In genomic region chr16:49833796-49834195, GRCh38 we compare ENCODE assay signal across 12 cellular contexts. TPM values are rescaled to one million over a fixed set of nuclear protein-coding genes. Genes with fewer than 3 reads are reported as not detected.
DNase-seq lines count a peak whose midpoint lies in the region; ATAC-seq, FAIRE-seq and TF ChIP-seq lines count a peak whose summit lies in the region.
"Had no signal": no experiment of that assay in that cellular context is flagged by ENCODE, and none has a peak within 500 bp of the region (broad histone marks: within the 10 kb centered on the region; RNA-seq: fewer than 3 reads in every experiment).

No MANE protein-coding gene starts in this region.

- H3K4me1 ChIP-seq in HUES6 (ENCODE audit: control insufficient read depth, insufficient read depth, low read length), result peaks cover 68% of the 10 kb centered on the region
- peaks cover 32% of the 10 kb centered on the region for H3K4me1 ChIP-seq in mesenchymal stem cell (ENCODE audit: control insufficient read depth, insufficient read depth, low read depth, low read length)
- peaks cover 66% of the 10 kb centered on the region for H3K4me1 ChIP-seq in stomach smooth muscle (ENCODE audit: control insufficient read depth, insufficient read depth, low read length)
- H3K4me1 ChIP-seq in small intestine (ENCODE audit: control insufficient read depth in 2 of 2, insufficient read depth in 1 of 2, low read depth in 1 of 2, low read length in 1 of 2), result no peaks in the 10 kb centered on the region

- H3K9ac ChIP-seq in HUES6 (ENCODE audit: low read length), result peak overlapping the region; percentile 33
- peak overlapping the region; percentile 15 for H3K9ac ChIP-seq in mesenchymal stem cell (ENCODE audit: low read length)
- peak overlapping the region; percentile 38 to 58 for H3K9ac ChIP-seq in stomach smooth muscle (ENCODE audit: low read length in 2 of 2)

- H3K4ac ChIP-seq in mesenchymal stem cell (ENCODE audit: low read depth in 1 of 2, low read length in 2 of 2), result no peak overlapping the region

- no peak overlapping the region for H2AFZ ChIP-seq in mesenchymal stem cell (ENCODE audit: low read depth, low read length)

- intact Hi-C loops in dorsolateral prefrontal cortex (cut with DNase I), result no loop called here

- H3K79me1 ChIP-seq in mesenchymal stem cell (replicated peaks; ENCODE audit: low read length, poor library complexity, severe bottlenecking), result peaks cover 21% of the 10 kb centered on the region

- H3K4me3 ChIP-seq in HUES6 (ENCODE audit: low read depth, low read length) (no peak overlapping the region), dorsolateral prefrontal cortex (no peak overlapping the region), mesenchymal stem cell (ENCODE audit: insufficient read depth in 1 of 2, low read depth in 1 of 2, low read length in 2 of 2) (no peak overlapping the region), stomach smooth muscle (ENCODE audit: low read length in 2 of 2) (peak overlapping the region in 1 of 2 donors; percentile 44), small intestine (ENCODE audit: low read depth in 1 of 2, low read length in 2 of 2) (no peak overlapping the region)
- H3K4me3 ChIP-seq: K562 had no signal

- H2BK5ac ChIP-seq in mesenchymal stem cell (ENCODE audit: low read depth, low read length, poor library complexity, severe bottlenecking), result no peak overlapping the region

- no peak overlapping the region for H2BK15ac ChIP-seq in mesenchymal stem cell (ENCODE audit: low read depth, poor library complexity, severe bottlenecking)

- TF ChIP-seq CTCF in dorsolateral prefrontal cortex (IDR thresholded peaks at IDR 0.05 in 54 of 56, conservative IDR thresholded peaks at IDR 0.05 in 2 of 56; ENCODE audit: low read depth in 1 of 56, partially characterized antibody in 56 of 56), result no peak

- H3K14ac ChIP-seq in mesenchymal stem cell (ENCODE audit: low read length in 2 of 2), result no peak overlapping the region

- peak overlapping the region in 1 of 2 experiments; percentile 48 for H3K18ac ChIP-seq in mesenchymal stem cell (ENCODE audit: low read depth in 1 of 2, low read length in 2 of 2)

- no peak for ATAC-seq in HG02759 (IDR thresholded peaks at IDR 0.05; ENCODE audit: unreplicated experiment)
- no peak for ATAC-seq in GM21786 (IDR thresholded peaks at IDR 0.05; ENCODE audit: unreplicated experiment)
- ATAC-seq: K562 had no signal

- H3K4me2 ChIP-seq in mesenchymal stem cell (ENCODE audit: low read length, poor library complexity, severe bottlenecking), result no peak overlapping the region

- no peak overlapping the region for H3K23ac ChIP-seq in mesenchymal stem cell (ENCODE audit: low read length in 2 of 2)

- H3K27me3 ChIP-seq in HUES6 (ENCODE audit: control insufficient read depth, insufficient read depth, low read length), result no peaks in the 10 kb centered on the region
- H3K27me3 ChIP-seq in dorsolateral prefrontal cortex, result peaks cover 0 to 31% (median 6%) of the 10 kb centered on the region in 45 donors
- H3K27me3 ChIP-seq in mesenchymal stem cell (ENCODE audit: control insufficient read depth in 1 of 2, insufficient read depth in 1 of 2, low read length in 2 of 2), result peaks cover 9 to 12% of the 10 kb centered on the region in 2 experiments
- H3K27me3 ChIP-seq in stomach smooth muscle (ENCODE audit: control insufficient read depth in 1 of 2, insufficient read depth in 2 of 2, low read length in 2 of 2), result peaks cover 2 to 5% of the 10 kb centered on the region in 2 donors
- H3K27me3 ChIP-seq in small intestine (ENCODE audit: control insufficient read depth in 2 of 2, insufficient read depth in 2 of 2, low read length in 2 of 2), result peaks cover 0 to 5% of the 10 kb centered on the region in 2 donors

- 90% methylated on average over 9 of the region's 9 CpGs for WGBS in mesenchymal stem cell
- 59 to 75% (median 69%) methylated on average over 9 of the region's 9 CpGs for WGBS in small intestine, 3 donors

- H2BK12ac ChIP-seq in mesenchymal stem cell (ENCODE audit: low read length in 2 of 2), result peak overlapping the region in 1 of 2 experiments; percentile 40

- no peak overlapping the region for H4K8ac ChIP-seq in mesenchymal stem cell (ENCODE audit: low read length)

- H2BK120ac ChIP-seq in mesenchymal stem cell (ENCODE audit: low read depth, low read length), result no peak overlapping the region

- no peak overlapping the region for H4K91ac ChIP-seq in mesenchymal stem cell (ENCODE audit: low read length)

- DNase-seq in dorsolateral prefrontal cortex (peak in 1 of 10 donors; percentile 66), mesenchymal stem cell (no peak), small intestine (no peak), NCI-H2196 treated with DMSO at 0.1 percent for 48 hours (lab: John Stamatoyannopoulos, UW; ENCODE audit: unreplicated experiment) (no peak)
- DNase-seq: activated B cell treated with CpG ODN at 0.5 μM for 24 hours, HCEC 1CT had no signal

- H3K36me3 ChIP-seq in HUES6 (ENCODE audit: control insufficient read depth, insufficient read depth, low read length), result no peaks in the 10 kb centered on the region
- no peaks in the 10 kb centered on the region for H3K36me3 ChIP-seq in mesenchymal stem cell (ENCODE audit: control insufficient read depth in 1 of 2, insufficient read depth in 2 of 2, low read depth in 1 of 2, low read length in 2 of 2)
- no peaks in the 10 kb centered on the region for H3K36me3 ChIP-seq in stomach smooth muscle (ENCODE audit: control insufficient read depth in 2 of 2, insufficient read depth in 2 of 2, low read length in 2 of 2)
- no peaks in the 10 kb centered on the region for H3K36me3 ChIP-seq in small intestine (ENCODE audit: control insufficient read depth in 2 of 2, insufficient read depth in 2 of 2, low read length in 2 of 2)

- no peaks in the 10 kb centered on the region for H3K9me3 ChIP-seq in HUES6 (ENCODE audit: control insufficient read depth, insufficient read depth, low read depth, low read length)
- no peaks in the 10 kb centered on the region for H3K9me3 ChIP-seq in mesenchymal stem cell (ENCODE audit: control insufficient read depth, low read length)
- no peaks in the 10 kb centered on the region for H3K9me3 ChIP-seq in stomach smooth muscle (ENCODE audit: control insufficient read depth in 2 of 2, low read length in 2 of 2)
- no peaks in the 10 kb centered on the region for H3K9me3 ChIP-seq in small intestine (ENCODE audit: control insufficient read depth, low read depth)

- no peak overlapping the region for H2AK5ac ChIP-seq in mesenchymal stem cell (ENCODE audit: low read length, severe bottlenecking)

- no peak overlapping the region for H3K27ac ChIP-seq in HUES6 (ENCODE audit: low read depth, low read length)
- H3K27ac ChIP-seq in dorsolateral prefrontal cortex, result peak overlapping the region in 51 of 59 donors; percentile 16 to 90 (median 73)
- no peak overlapping the region for H3K27ac ChIP-seq in mesenchymal stem cell (ENCODE audit: low read length, poor library complexity, severe bottlenecking)
- peak overlapping the region; percentile 79 for H3K27ac ChIP-seq in stomach smooth muscle (ENCODE audit: low read length)
- H3K27ac ChIP-seq in small intestine (ENCODE audit: low read depth in 1 of 2, low read length in 1 of 2), result peak overlapping the region in 1 of 2 donors; percentile 63

- no peak for FAIRE-seq in small intestine (lab: Jason Lieb, UNC)
- FAIRE-seq: GM12891, K562 had no signal

RNA-seq across cellular contexts. Expression of gene ZNF423, which starts 22.1 kb away (rescaled TPM):
- total RNA-seq in dorsolateral prefrontal cortex, result 10 to 100 TPM; 11.4 to 52.5 (median 19.6) TPM
- 1.4 TPM for polyA plus RNA-seq in mesenchymal stem cell (2013, experiment 1 of 2)
- polyA plus RNA-seq in mesenchymal stem cell (2013, experiment 2 of 2), result 1.6 TPM
- 1 to 10 TPM in 1 of 3 donors, under 1 TPM in 1, not detected in 1; 0.54 to 2.9 TPM for polyA plus RNA-seq in small intestine
- total RNA-seq: activated B cell treated with CpG ODN at 0.5 μM for 24 hours, K562 had no signal
- polyA plus RNA-seq: K562 had no signal

Comparison
In these comparisons a context has a peak if more than half of its experiments do, and no peak if none do; other contexts are left out.
1. H3K27ac ChIP-seq: peak in dorsolateral prefrontal cortex (51 of 59) and stomach smooth muscle (single experiment); none in HUES6 (single experiment) and mesenchymal stem cell (single experiment).
2. Peak in every context shown above with its lines, with median percentiles within 50 percentile points of each other: H3K9ac ChIP-seq.